7 cellular contexts compared by ENCODE assay signal in the genomic region with DNA sequence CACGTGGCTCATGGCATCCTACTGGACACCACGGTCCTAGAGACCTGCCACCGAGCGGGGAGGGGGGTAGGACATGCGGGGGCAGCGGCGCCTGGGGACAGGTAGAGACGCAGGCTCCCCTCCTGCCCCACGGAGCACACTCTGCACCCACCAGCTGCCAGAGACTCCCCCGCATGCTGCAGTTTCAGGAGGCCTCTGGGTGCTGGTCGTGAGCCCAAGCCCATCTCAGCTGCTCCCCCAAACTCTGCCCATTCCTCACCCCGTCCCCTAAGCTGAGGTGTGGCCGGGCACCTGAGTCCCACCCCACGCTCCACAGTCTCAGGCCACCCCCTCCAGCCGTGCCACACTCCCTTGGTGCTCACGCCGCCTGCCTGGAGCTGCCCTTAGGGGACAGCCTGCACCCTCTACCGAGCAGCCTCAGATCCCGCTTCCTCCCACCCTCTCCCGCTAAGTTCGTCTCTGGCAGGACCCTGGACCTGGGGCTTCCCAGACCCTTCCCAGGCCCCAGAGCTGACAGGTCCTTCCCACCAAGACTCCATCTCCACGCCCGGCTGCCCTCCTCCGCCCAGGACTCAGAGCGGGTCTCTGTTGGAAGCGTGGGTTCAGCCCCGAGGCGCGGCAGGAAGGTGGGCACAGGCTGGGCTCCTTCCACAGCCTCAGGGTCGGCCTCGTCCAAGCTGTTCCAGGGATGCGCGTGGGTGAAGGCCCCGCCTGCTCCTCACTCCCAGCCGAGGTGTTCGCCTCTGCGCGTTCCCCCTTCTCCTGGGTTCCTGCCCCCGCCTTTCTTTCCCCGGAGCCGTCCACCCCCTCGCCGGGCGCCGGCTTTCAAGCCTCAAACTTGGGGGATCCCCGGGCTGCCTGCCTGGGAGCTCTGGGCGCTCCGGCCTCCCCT. TPM values are rescaled to one million over a fixed set of nuclear protein-coding genes. Genes with fewer than 3 reads are reported as not detected.
A peak's percentile ranks its signal among the peaks of the same experiment; 100 is the strongest.
DNase-seq lines count a peak whose midpoint lies in the region; ATAC-seq and TF ChIP-seq lines count a peak whose summit lies in the region.
"Had no signal": no experiment of that assay in that cellular context is flagged by ENCODE, and none has a peak within 500 bp of the region (broad histone marks: within the 10 kb centered on the region; RNA-seq: fewer than 3 reads in every experiment).

No MANE protein-coding gene starts in this region.

- TF ChIP-seq CTCF in fibroblast of villous mesenchyme (IDR thresholded peaks at IDR 0.05; ENCODE audit: insufficient read depth, low read depth, low read length) = no peak

- H3K27ac Mint-ChIP-seq in activated CD4-positive, alpha-beta T cell treated with anti-CD3 and anti-CD28 coated beads for 36 hours = no peak overlapping the region

- peak overlapping the region; percentile 65 for H3K4me3 ChIP-seq in fibroblast of villous mesenchyme (ENCODE audit: low read depth, low read length)

- ATAC-seq in activated CD4-positive, alpha-beta T cell treated with anti-CD3 and anti-CD28 coated beads for 36 hours = no peak
- ATAC-seq in stimulated activated naive CD8-positive, alpha-beta T cell treated with anti-CD3 and anti-CD28 coated beads, Interleukin-15, Interleukin-2, amounts not matched to agents 100 U/mL and 50 U/mL, for 24 hours = no peak
- no peak for ATAC-seq in GM18870 (IDR thresholded peaks at IDR 0.05; ENCODE audit: unreplicated experiment)

- peaks cover 6% of the 10 kb centered on the region for H3K9me3 Mint-ChIP-seq in activated CD4-positive, alpha-beta T cell treated with anti-CD3 and anti-CD28 coated beads for 36 hours (ENCODE audit: low read depth)

- peak; percentile 49 for DNase-seq in activated CD4-positive, alpha-beta T cell treated with anti-CD3 and anti-CD28 coated beads for 36 hours
- no peak for DNase-seq in activated CD4-positive, alpha-beta T cell treated with anti-CD3 and anti-CD28 coated beads, Interleukin-2, amount 50 U/mL, for 4 hours
- DNase-seq in fibroblast of villous mesenchyme (ENCODE audit: low read depth) (peak; percentile 9), cortex of kidney (lab: John Stamatoyannopoulos, UW) (no peak)
- DNase-seq in stimulated activated naive CD8-positive, alpha-beta T cell treated with anti-CD3 and anti-CD28 coated beads, Interleukin-15, Interleukin-2, amounts not matched to agents 100 U/mL and 50 U/mL, for 24 hours = peak; percentile 33

- CTCF ChIA-PET in activated CD4-positive, alpha-beta T cell treated with anti-CD3 and anti-CD28 coated beads for 36 hours (lab: Charles Lee) = no interaction called here

- intact Hi-C loops in activated CD4-positive, alpha-beta T cell treated with anti-CD3 and anti-CD28 coated beads for 36 hours (cut with DNase I, micrococcal nuclease) = loop anchor here in 1 of 2 experiments (5.0 kb wide), 2 partner anchors 245 to 785 kb away; a partner anchor contains a TSS

- peaks cover 3% of the 10 kb centered on the region for H3K27me3 Mint-ChIP-seq in activated CD4-positive, alpha-beta T cell treated with anti-CD3 and anti-CD28 coated beads for 36 hours

- peaks cover 16% of the 10 kb centered on the region for H3K4me1 Mint-ChIP-seq in activated CD4-positive, alpha-beta T cell treated with anti-CD3 and anti-CD28 coated beads for 36 hours

- peak overlapping the region; percentile 55 for H3K4me3 Mint-ChIP-seq in activated CD4-positive, alpha-beta T cell treated with anti-CD3 and anti-CD28 coated beads for 36 hours

- POLR2A ChIA-PET in activated CD4-positive, alpha-beta T cell treated with anti-CD3 and anti-CD28 coated beads for 36 hours (lab: Charles Lee) = no interaction called here

- H3K36me3 Mint-ChIP-seq in activated CD4-positive, alpha-beta T cell treated with anti-CD3 and anti-CD28 coated beads for 36 hours (ENCODE audit: low read depth) = peaks cover 8% of the 10 kb centered on the region

RNA-seq across cellular contexts. Expression of a gene that starts 1.3 kb away (rescaled TPM):
- 1 to 10 TPM; 3.2 to 4.1 TPM for total RNA-seq in activated CD4-positive, alpha-beta T cell treated with anti-CD3 and anti-CD28 coated beads for 36 hours
- total RNA-seq in fibroblast of villous mesenchyme = 3.9 and 7.3 TPM in 2 replicates

RNA-seq across cellular contexts. Expression of a gene that starts 19.3 kb away (rescaled TPM):
- total RNA-seq in activated CD4-positive, alpha-beta T cell treated with anti-CD3 and anti-CD28 coated beads for 36 hours = 10 to 100 TPM; 28.3 to 36.3 TPM
- total RNA-seq in fibroblast of villous mesenchyme = 11.2 and 12.2 TPM in 2 replicates

RNA-seq across cellular contexts. Expression of a gene that starts 38.3 kb away (rescaled TPM):
- 1 to 10 TPM; 2.1 TPM for total RNA-seq in activated CD4-positive, alpha-beta T cell treated with anti-CD3 and anti-CD28 coated beads for 36 hours
- 2.2 and 2.9 TPM in 2 replicates for total RNA-seq in fibroblast of villous mesenchyme
- total RNA-seq: Daoy had no signal

RNA-seq across cellular contexts. Expression of a gene that starts 48.9 kb away (rescaled TPM):
- total RNA-seq in activated CD4-positive, alpha-beta T cell treated with anti-CD3 and anti-CD28 coated beads for 36 hours = 10 to 100 TPM; 74.1 to 74.8 TPM
- 62.5 and 70.8 TPM in 2 replicates for total RNA-seq in fibroblast of villous mesenchyme

RNA-seq across cellular contexts. Expression of a gene that starts 54.7 kb away (rescaled TPM):
- 10 to 100 TPM; 83.3 to 97.2 TPM for total RNA-seq in activated CD4-positive, alpha-beta T cell treated with anti-CD3 and anti-CD28 coated beads for 36 hours
- total RNA-seq in fibroblast of villous mesenchyme = 22.5 and 29.6 TPM in 2 replicates

Comparison
In these comparisons a context has a peak if more than half of its experiments do, and no peak if none do; other contexts are left out.
1. DNase-seq: peak in activated CD4-positive, alpha-beta T cell treated with anti-CD3 and anti-CD28 coated beads for 36 hours (single experiment), fibroblast of villous mesenchyme (single experiment) and stimulated activated naive CD8-positive, alpha-beta T cell treated with anti-CD3 and anti-CD28 coated beads, Interleukin-15, Interleukin-2, amounts not matched to agents 100 U/mL and 50 U/mL, for 24 hours (single experiment); none in activated CD4-positive, alpha-beta T cell treated with anti-CD3 and anti-CD28 coated beads, Interleukin-2, amount 50 U/mL, for 4 hours (0 of 2) and cortex of kidney (single experiment).